Comparison of ENCODE assay signal across 9 cellular contexts in the genomic region with DNA sequence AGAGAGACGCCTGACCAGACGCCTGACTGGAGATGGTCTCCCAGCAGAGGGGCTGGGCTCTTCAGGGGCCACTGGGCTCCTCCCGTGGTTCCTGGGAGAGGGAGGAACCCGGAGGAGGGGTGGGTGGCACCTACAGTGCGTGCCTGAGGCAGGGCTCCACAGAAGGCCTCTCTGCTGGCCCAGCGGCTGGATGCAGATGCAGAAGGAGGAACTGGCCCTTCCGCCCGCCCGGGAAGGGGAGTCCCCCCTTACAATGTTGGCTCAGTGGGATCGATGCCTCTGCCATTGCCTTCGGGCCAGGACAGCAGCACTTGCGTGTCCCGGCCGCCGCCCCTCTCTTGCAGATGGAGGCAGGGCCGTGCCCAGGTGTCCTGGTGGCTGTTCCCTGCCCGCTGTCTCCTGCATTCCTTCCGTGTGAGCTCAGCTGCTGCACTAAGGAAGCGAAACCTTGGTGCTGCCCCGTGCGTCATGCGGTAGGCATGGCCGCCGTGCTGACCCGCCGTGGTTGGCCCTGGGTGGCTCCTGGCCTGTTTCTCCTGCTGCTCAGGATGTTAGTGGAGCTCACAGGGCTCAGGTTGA. TPM values are rescaled to one million over a fixed set of nuclear protein-coding genes. Genes with fewer than 3 reads are reported as not detected.
DNase-seq lines count a peak whose midpoint lies in the region; ATAC-seq, FAIRE-seq and TF ChIP-seq lines count a peak whose summit lies in the region.
"Had no signal": no experiment of that assay in that cellular context is flagged by ENCODE, and none has a peak within 500 bp of the region (broad histone marks: within the 10 kb centered on the region; RNA-seq: fewer than 3 reads in every experiment).

No MANE protein-coding gene starts in this region.

- DNase-seq in HT-29 (ENCODE audit: low spot score) (peak; percentile 90), keratinocyte (ENCODE audit: low read depth, low spot score) (peak; percentile 81), iPS-NIHi11 (ENCODE audit: low spot score) (no peak), NCI-H1048 (lab: John Stamatoyannopoulos, UW) (no peak), NCI-H187 (lab: John Stamatoyannopoulos, UW) (no peak), AG20443 (ENCODE audit: low spot score) (no peak)
- no peak for DNase-seq in activated T-helper 1 cell treated with anti-CD3 and anti-CD28 coated beads, Interleukin-12 subunit alpha, Interleukin-12 subunit beta, Interleukin-2, Interleukin-4 antibody, amounts not matched to agents 30 ng/mL and 10 ng/mL and 1 ng/mL, durations not matched to agents 14 hours and 24 hours and 36 hours (ENCODE audit: low spot score)
- DNase-seq: NCI-H748 treated with DMSO at 0.1 percent for 48 hours had no signal

- no peaks in the 10 kb centered on the region for H3K27me3 ChIP-seq in keratinocyte (ENCODE audit: control insufficient read depth, extremely low read depth, insufficient read depth, low read length)

- peaks cover 8% of the 10 kb centered on the region for H3K27me3 Mint-ChIP-seq in activated T-helper 1 cell treated with anti-CD3 and anti-CD28 coated beads, Interleukin-12 subunit alpha, Interleukin-12 subunit beta, Interleukin-2, Interleukin-4 antibody, amounts not matched to agents 30 ng/mL and 10 ng/mL and 1 ng/mL, durations not matched to agents 14 hours and 24 hours and 36 hours (ENCODE audit: insufficient read depth)
- peaks cover 61% of the 10 kb centered on the region for H3K27me3 Mint-ChIP-seq in stimulated activated memory B cell treated with anti-CD40 and anti-IgM and Interleukin-4, amounts not matched to agents 10 μg/mL and 1 μg/mL and 100 μg/mL, for 72 hours

- H3K27ac ChIP-seq in keratinocyte (ENCODE audit: control insufficient read depth, insufficient read depth, low read length) = peak overlapping the region; percentile 88

- peaks cover 6% of the 10 kb centered on the region for H3K4me1 Mint-ChIP-seq in activated T-helper 1 cell treated with anti-CD3 and anti-CD28 coated beads, Interleukin-12 subunit alpha, Interleukin-12 subunit beta, Interleukin-2, Interleukin-4 antibody, amounts not matched to agents 30 ng/mL and 10 ng/mL and 1 ng/mL, durations not matched to agents 14 hours and 24 hours and 36 hours (ENCODE audit: low read depth)
- H3K4me1 Mint-ChIP-seq in stimulated activated memory B cell treated with anti-CD40 and anti-IgM and Interleukin-4, amounts not matched to agents 10 μg/mL and 1 μg/mL and 100 μg/mL, for 72 hours = peaks cover 34% of the 10 kb centered on the region

- no peak for TF ChIP-seq CTCF in keratinocyte (optimal IDR thresholded peaks at IDR 0.05 in 1 of 3, IDR thresholded peaks at IDR 0.05 in 1 of 3, conservative IDR thresholded peaks at IDR 0.05 in 1 of 3; ENCODE audit: extremely low read depth in 1 of 3, insufficient read depth in 2 of 3, low read length in 3 of 3)

- peaks cover 6% of the 10 kb centered on the region for H3K9me1 ChIP-seq in keratinocyte (ENCODE audit: control insufficient read depth, extremely low read depth, insufficient read depth, low read length)

- no peaks in the 10 kb centered on the region for H3K9me3 Mint-ChIP-seq in activated T-helper 1 cell treated with anti-CD3 and anti-CD28 coated beads, Interleukin-12 subunit alpha, Interleukin-12 subunit beta, Interleukin-2, Interleukin-4 antibody, amounts not matched to agents 30 ng/mL and 10 ng/mL and 1 ng/mL, durations not matched to agents 14 hours and 24 hours and 36 hours
- no peaks in the 10 kb centered on the region for H3K9me3 Mint-ChIP-seq in stimulated activated memory B cell treated with anti-CD40 and anti-IgM and Interleukin-4, amounts not matched to agents 10 μg/mL and 1 μg/mL and 100 μg/mL, for 72 hours

- peaks cover 70% of the 10 kb centered on the region for H3K4me1 ChIP-seq in keratinocyte (ENCODE audit: control insufficient read depth, extremely low read depth, insufficient read depth, low read length)

- ATAC-seq in stimulated activated memory B cell treated with anti-CD40 and anti-IgM and Interleukin-4, amounts not matched to agents 10 μg/mL and 1 μg/mL and 100 μg/mL, for 72 hours = peak; percentile 85

- dilution Hi-C loops in keratinocyte (cut with MboI; ENCODE audit: extremely low pct_ligation_motif_present, low sequenced_read_pairs) = no loop called here

- H2AFZ ChIP-seq in keratinocyte (ENCODE audit: control insufficient read depth, low read length) = no peak overlapping the region

- no peaks in the 10 kb centered on the region for H4K20me1 ChIP-seq in keratinocyte (ENCODE audit: control insufficient read depth, extremely low read depth, insufficient read depth, low read length)

- peak overlapping the region; percentile 87 for H3K4me2 ChIP-seq in keratinocyte (ENCODE audit: control insufficient read depth, extremely low read depth, insufficient read depth, low read depth, low read length)

- H3K9me3 ChIP-seq in keratinocyte (ENCODE audit: control insufficient read depth, low read depth, low read length) = no peaks in the 10 kb centered on the region

- no peak overlapping the region for H3K4me3 Mint-ChIP-seq in activated T-helper 1 cell treated with anti-CD3 and anti-CD28 coated beads, Interleukin-12 subunit alpha, Interleukin-12 subunit beta, Interleukin-2, Interleukin-4 antibody, amounts not matched to agents 30 ng/mL and 10 ng/mL and 1 ng/mL, durations not matched to agents 14 hours and 24 hours and 36 hours
- H3K4me3 Mint-ChIP-seq in stimulated activated memory B cell treated with anti-CD40 and anti-IgM and Interleukin-4, amounts not matched to agents 10 μg/mL and 1 μg/mL and 100 μg/mL, for 72 hours = peak overlapping the region; percentile 70

- H3K36me3 Mint-ChIP-seq in activated T-helper 1 cell treated with anti-CD3 and anti-CD28 coated beads, Interleukin-12 subunit alpha, Interleukin-12 subunit beta, Interleukin-2, Interleukin-4 antibody, amounts not matched to agents 30 ng/mL and 10 ng/mL and 1 ng/mL, durations not matched to agents 14 hours and 24 hours and 36 hours (ENCODE audit: low read depth) = no peaks in the 10 kb centered on the region
- no peaks in the 10 kb centered on the region for H3K36me3 Mint-ChIP-seq in stimulated activated memory B cell treated with anti-CD40 and anti-IgM and Interleukin-4, amounts not matched to agents 10 μg/mL and 1 μg/mL and 100 μg/mL, for 72 hours

- H3K4me3 ChIP-seq in keratinocyte (ENCODE audit: control insufficient read depth in 2 of 3, extremely low read depth in 1 of 3, insufficient read depth in 2 of 3, low read depth in 1 of 3, low read length in 3 of 3) = peak overlapping the region; percentile 11 to 41 (median 22)

- H3K27ac Mint-ChIP-seq in activated T-helper 1 cell treated with anti-CD3 and anti-CD28 coated beads, Interleukin-12 subunit alpha, Interleukin-12 subunit beta, Interleukin-2, Interleukin-4 antibody, amounts not matched to agents 30 ng/mL and 10 ng/mL and 1 ng/mL, durations not matched to agents 14 hours and 24 hours and 36 hours = peak overlapping the region; percentile 55
- peak overlapping the region; percentile 98 for H3K27ac Mint-ChIP-seq in stimulated activated memory B cell treated with anti-CD40 and anti-IgM and Interleukin-4, amounts not matched to agents 10 μg/mL and 1 μg/mL and 100 μg/mL, for 72 hours

- H3K9ac ChIP-seq in keratinocyte (ENCODE audit: control insufficient read depth, extremely low read depth, insufficient read depth, low read length) = peak overlapping the region; percentile 75

- peak; percentile 98 for FAIRE-seq in keratinocyte (lab: Jason Lieb, UNC)

- intact Hi-C loops in activated T-helper 1 cell treated with anti-CD3 and anti-CD28 coated beads, Interleukin-12 subunit alpha, Interleukin-12 subunit beta, Interleukin-2, Interleukin-4 antibody, amounts not matched to agents 30 ng/mL and 10 ng/mL and 1 ng/mL, durations not matched to agents 14 hours and 24 hours and 36 hours (cut with micrococcal nuclease) = no loop called here

- H3K36me3 ChIP-seq in keratinocyte (ENCODE audit: control insufficient read depth in 2 of 2, extremely low read depth in 1 of 2, insufficient read depth in 2 of 2, low read length in 2 of 2) = peaks cover 6 to 9% of the 10 kb centered on the region in 2 experiments

- H3K79me2 ChIP-seq in keratinocyte (ENCODE audit: control insufficient read depth, insufficient read depth, low read length) = peaks cover 88% of the 10 kb centered on the region

RNA-seq across cellular contexts. Expression of gene BAIAP2, which starts 15.1 kb away (rescaled TPM):
- total RNA-seq in HT-29 (2014; rRNA removed; shearing (Covaris generic)) = 93.8 and 105 TPM in 2 replicates
- total RNA-seq in activated T-helper 1 cell treated with anti-CD3 and anti-CD28 coated beads, Interleukin-12 subunit alpha, Interleukin-12 subunit beta, Interleukin-2, Interleukin-4 antibody, amounts not matched to agents 30 ng/mL and 10 ng/mL and 1 ng/mL, durations not matched to agents 14 hours and 24 hours and 36 hours = 4.3 and 5.8 TPM in 2 replicates
- polyA plus RNA-seq in keratinocyte = 48.9 to 74.4 TPM (median 56.7 TPM) in 3 replicates
- polyA plus RNA-seq in keratinocyte (2011; ENCODE audit: low read depth) = 102 TPM
- polyA plus RNA-seq in keratinocyte (2011; cell fraction: cytosol; rRNA removed) = 30.3 and 63.1 TPM in 2 replicates
- 87.9 and 109 TPM in 2 replicates for polyA plus RNA-seq in keratinocyte (2011; cell fraction: nucleus; rRNA removed)
- 66.3 and 124 TPM in 2 replicates for polyA plus RNA-seq in keratinocyte (2012; ENCODE audit: low replicate concordance)
- polyA minus RNA-seq in keratinocyte = 44.6 to 102 TPM (median 54.9 TPM) in 3 replicates
- 94.8 TPM for polyA minus RNA-seq in keratinocyte (2011; cell fraction: cytosol; rRNA and poly(A)+ RNA removed)
- polyA minus RNA-seq in keratinocyte (2011; cell fraction: nucleus; rRNA and poly(A)+ RNA removed) = 66.4 and 99.6 TPM in 2 replicates

RNA-seq across cellular contexts. Expression of gene CHMP6, which starts 58.4 kb away (rescaled TPM):
- total RNA-seq in HT-29 (2014; rRNA removed; shearing (Covaris generic)) = 9.7 and 12.7 TPM in 2 replicates
- 36.6 and 43.5 TPM in 2 replicates for total RNA-seq in activated T-helper 1 cell treated with anti-CD3 and anti-CD28 coated beads, Interleukin-12 subunit alpha, Interleukin-12 subunit beta, Interleukin-2, Interleukin-4 antibody, amounts not matched to agents 30 ng/mL and 10 ng/mL and 1 ng/mL, durations not matched to agents 14 hours and 24 hours and 36 hours
- 14.5 to 26.7 TPM (median 20.9 TPM) in 3 replicates for polyA plus RNA-seq in keratinocyte
- polyA plus RNA-seq in keratinocyte (2011; ENCODE audit: low read depth) = 18.9 TPM
- 12.8 and 20.2 TPM in 2 replicates for polyA plus RNA-seq in keratinocyte (2011; cell fraction: cytosol; rRNA removed)
- 12.8 and 15.0 TPM in 2 replicates for polyA plus RNA-seq in keratinocyte (2011; cell fraction: nucleus; rRNA removed)
- 5.6 and 22.8 TPM in 2 replicates for polyA plus RNA-seq in keratinocyte (2012; ENCODE audit: low replicate concordance)
- 7.6 to 13.2 TPM (median 10.2 TPM) in 3 replicates for polyA minus RNA-seq in keratinocyte
- 19.2 TPM for polyA minus RNA-seq in keratinocyte (2011; cell fraction: cytosol; rRNA and poly(A)+ RNA removed)
- 8.2 and 9.0 TPM in 2 replicates for polyA minus RNA-seq in keratinocyte (2011; cell fraction: nucleus; rRNA and poly(A)+ RNA removed)

Comparison
In these comparisons a context has a peak if more than half of its experiments do, and no peak if none do; other contexts are left out.
1. DNase-seq: peak in HT-29 (single experiment) and keratinocyte (single experiment); none in activated T-helper 1 cell treated with anti-CD3 and anti-CD28 coated beads, Interleukin-12 subunit alpha, Interleukin-12 subunit beta, Interleukin-2, Interleukin-4 antibody, amounts not matched to agents 30 ng/mL and 10 ng/mL and 1 ng/mL, durations not matched to agents 14 hours and 24 hours and 36 hours (single experiment), iPS-NIHi11 (single experiment), NCI-H1048 (single experiment), NCI-H187 (0 of 2) and AG20443 (single experiment).
2. RNA of gene BAIAP2, which starts 15.1 kb away (total RNA-seq): 93.8 to 105 TPM in HT-29; 4.3 to 5.8 TPM in activated T-helper 1 cell treated with anti-CD3 and anti-CD28 coated beads, Interleukin-12 subunit alpha, Interleukin-12 subunit beta, Interleukin-2, Interleukin-4 antibody, amounts not matched to agents 30 ng/mL and 10 ng/mL and 1 ng/mL, durations not matched to agents 14 hours and 24 hours and 36 hours; every median in the first group is over 10 times any median in the second.